Comparison of ENCODE assay signal across 1 cellular context in genomic region chr18:23883277-23883790, GRCh38.
A peak's percentile ranks its signal among the peaks of the same experiment; 100 is the strongest.
TF ChIP-seq lines count a peak whose summit lies in the region.

No MANE protein-coding gene starts in this region.

TF ChIP-seq in HepG2, 621 proteins besides CTCF, POLR2A, EP300 and RAD21 (continued from another document):
- TF ChIP-seq ARID5B (CRISPR knock-in tag; IDR thresholded peaks at IDR 0.05) (peak; percentile 69), NCOA2 (CRISPR knock-in tag; IDR thresholded peaks at IDR 0.05) (peak; percentile 53; the same call in 1 of the 2 replicates), FOXO4 (CRISPR knock-in tag; conservative IDR thresholded peaks at IDR 0.05) (0 out of 2 replicates have a peak, but pooled peaks have one; percentile 46), ZBTB34 (CRISPR knock-in tag; IDR thresholded peaks at IDR 0.05) (peak; percentile 51; the same call in 1 of the 2 replicates)
TF ChIP-seq in HepG2: peak in this region for 51.
